In the genomic region with DNA sequence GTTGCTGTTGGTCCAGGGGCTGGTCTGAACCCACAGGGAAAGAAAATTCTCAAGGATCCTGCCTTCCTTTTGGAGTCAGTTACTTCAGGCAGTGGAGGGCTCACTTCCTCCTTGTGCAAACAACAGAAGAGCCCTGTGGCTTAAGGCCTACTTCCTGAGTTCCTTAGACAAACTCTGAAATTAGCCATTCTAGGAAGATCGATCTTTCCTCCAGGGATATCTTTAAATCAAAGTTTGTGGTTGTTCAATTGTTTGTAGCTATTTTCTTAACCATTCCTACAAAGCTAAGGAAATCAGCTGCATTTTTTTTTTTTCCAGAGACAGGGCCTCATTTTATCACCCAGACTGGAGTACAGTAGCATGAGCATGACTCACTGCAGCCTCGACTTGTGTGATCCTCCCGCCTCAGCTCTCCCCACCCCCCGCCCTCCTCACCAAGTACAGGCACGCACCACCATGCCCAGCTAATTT, we compare ENCODE assay signal across 8 cellular contexts.
DNase-seq lines count a peak whose midpoint lies in the region; ATAC-seq and TF ChIP-seq lines count a peak whose summit lies in the region.

No MANE protein-coding gene starts in this region.

- peak in 1 of 2 experiments; percentile 26; a peak in 1 of 4 replicates for TF ChIP-seq EP300 in SK-N-SH (IDR thresholded peaks at IDR 0.05; ENCODE audit: borderline replicate concordance in 1 of 2, low read depth in 1 of 2, low read length in 1 of 2)

- peaks cover 16% of the 10 kb centered on the region for H3F3A ChIP-seq in SK-N-SH (replicated peaks; ENCODE audit: insufficient read depth)

- 6% methylated on average over 5 of the region's 5 CpGs for WGBS in SK-N-SH (ENCODE audit: low lambda C conversion rate)

- H3K27me3 ChIP-seq in SK-N-SH (ENCODE audit: insufficient read depth): no peaks in the 10 kb centered on the region

- POLR2A ChIA-PET in activated CD4-positive, alpha-beta memory T cell treated with anti-CD3 and anti-CD28 coated beads for 36 hours (lab: Charles Lee): interaction anchor here (0.6 kb wide), 1 partner anchor 941 kb away, joined by 3 read pairs; no protein-coding TSS in a partner anchor
- POLR2A ChIA-PET in activated CD4-positive, alpha-beta memory T cell treated with anti-CD3 and anti-CD28 coated beads, Interleukin-2, amount 10 ng/mL, durations not matched to agents 7 days and 5 days (lab: Charles Lee): no interaction called here
- POLR2A ChIA-PET in SK-N-SH (lab: Yijun Ruan, JAX): interaction anchor here (0.6 kb wide), 1 partner anchor 36 kb away, joined by 5 read pairs; no protein-coding TSS in a partner anchor

- H3K4me3 Mint-ChIP-seq in activated CD4-positive, alpha-beta memory T cell treated with anti-CD3 and anti-CD28 coated beads for 36 hours: no peak overlapping the region
- H3K4me3 Mint-ChIP-seq in activated CD4-positive, alpha-beta memory T cell treated with anti-CD3 and anti-CD28 coated beads, Interleukin-2, amount 10 ng/mL, durations not matched to agents 7 days and 5 days: no peak overlapping the region

- peak; percentile 16 for DNase-seq in activated CD4-positive, alpha-beta memory T cell treated with anti-CD3 and anti-CD28 coated beads for 36 hours
- DNase-seq in activated CD4-positive, alpha-beta memory T cell treated with anti-CD3 and anti-CD28 coated beads, Interleukin-2, amount 10 ng/mL, durations not matched to agents 7 days and 5 days: no peak
- no peak for DNase-seq in SK-N-SH
- DNase-seq in epithelial cell of prostate (ENCODE audit: low read depth, low spot score): peak; percentile 79
- no peak for DNase-seq in omental fat pad (ENCODE audit: low spot score)
- no peak for DNase-seq in superior temporal gyrus (ENCODE audit: extremely low spot score)
- no peak for DNase-seq in NCI-H146 treated with DMSO at 0.1 percent for 48 hours (lab: John Stamatoyannopoulos, UW; ENCODE audit: unreplicated experiment)
- no peak for DNase-seq in NCI-H345 (lab: John Stamatoyannopoulos, UW)

- H3K9me3 ChIP-seq in SK-N-SH: no peaks in the 10 kb centered on the region

- no peaks in the 10 kb centered on the region for H3K27me3 Mint-ChIP-seq in activated CD4-positive, alpha-beta memory T cell treated with anti-CD3 and anti-CD28 coated beads for 36 hours
- H3K27me3 Mint-ChIP-seq in activated CD4-positive, alpha-beta memory T cell treated with anti-CD3 and anti-CD28 coated beads, Interleukin-2, amount 10 ng/mL, durations not matched to agents 7 days and 5 days: no peaks in the 10 kb centered on the region

- peaks cover 5% of the 10 kb centered on the region for H3K4me1 Mint-ChIP-seq in activated CD4-positive, alpha-beta memory T cell treated with anti-CD3 and anti-CD28 coated beads for 36 hours (ENCODE audit: low read depth)
- peaks cover 10% of the 10 kb centered on the region for H3K4me1 Mint-ChIP-seq in activated CD4-positive, alpha-beta memory T cell treated with anti-CD3 and anti-CD28 coated beads, Interleukin-2, amount 10 ng/mL, durations not matched to agents 7 days and 5 days

- H4K20me1 ChIP-seq in SK-N-SH (ENCODE audit: insufficient read depth): no peaks in the 10 kb centered on the region

- H3K27ac ChIP-seq in SK-N-SH (ENCODE audit: low read depth in 2 of 2, low read length in 1 of 2): peak overlapping the region; percentile 71 to 92
- peak overlapping the region; percentile 86 for H3K27ac ChIP-seq in epithelial cell of prostate

- intact Hi-C loops in activated CD4-positive, alpha-beta memory T cell treated with anti-CD3 and anti-CD28 coated beads for 36 hours (cut with micrococcal nuclease): no loop called here

- H3K9ac ChIP-seq in SK-N-SH: peak overlapping the region; percentile 61

- no peak overlapping the region for H3K4me3 ChIP-seq in SK-N-SH (ENCODE audit: low read depth in 2 of 2, low read length in 1 of 2)

- TF ChIP-seq CTCF in SK-N-SH (IDR thresholded peaks at IDR 0.05) (no peak), omental fat pad (IDR thresholded peaks at IDR 0.05) (no peak)

- H3K36me3 ChIP-seq in SK-N-SH (replicated peaks in 1 of 2; ENCODE audit: control insufficient read depth in 1 of 2, insufficient read depth in 2 of 2, low read length in 1 of 2): no peaks in the 10 kb centered on the region

- TF ChIP-seq RAD21 in SK-N-SH (IDR thresholded peaks at IDR 0.05; ENCODE audit: low read length): no peak

- no peaks in the 10 kb centered on the region for H3K9me3 Mint-ChIP-seq in activated CD4-positive, alpha-beta memory T cell treated with anti-CD3 and anti-CD28 coated beads for 36 hours
- H3K9me3 Mint-ChIP-seq in activated CD4-positive, alpha-beta memory T cell treated with anti-CD3 and anti-CD28 coated beads, Interleukin-2, amount 10 ng/mL, durations not matched to agents 7 days and 5 days: no peaks in the 10 kb centered on the region

- peaks cover 28% of the 10 kb centered on the region for H3K79me2 ChIP-seq in SK-N-SH (ENCODE audit: insufficient read depth)

- no peak overlapping the region for H3K27ac Mint-ChIP-seq in activated CD4-positive, alpha-beta memory T cell treated with anti-CD3 and anti-CD28 coated beads for 36 hours
- H3K27ac Mint-ChIP-seq in activated CD4-positive, alpha-beta memory T cell treated with anti-CD3 and anti-CD28 coated beads, Interleukin-2, amount 10 ng/mL, durations not matched to agents 7 days and 5 days: no peak overlapping the region

- H3K9me2 ChIP-seq in SK-N-SH: no peaks in the 10 kb centered on the region

- peak overlapping the region; percentile 44; the same call in 1 of the 2 replicates for H2AFZ ChIP-seq in SK-N-SH (ENCODE audit: low read depth)

- CTCF ChIA-PET in activated CD4-positive, alpha-beta memory T cell treated with anti-CD3 and anti-CD28 coated beads for 36 hours (lab: Charles Lee): interaction anchor here (0.9 to 10.7 kb wide), 5 partner anchors 8 to 224 kb away, joined by 3 to 112 read pairs (median 4); no protein-coding TSS in a partner anchor
- CTCF ChIA-PET in activated CD4-positive, alpha-beta memory T cell treated with anti-CD3 and anti-CD28 coated beads, Interleukin-2, amount 10 ng/mL, durations not matched to agents 7 days and 5 days (lab: Charles Lee): interaction anchor here (0.7 to 1.8 kb wide), 3 partner anchors 9 to 588 kb away, joined by 3 to 4 read pairs (median 3); no protein-coding TSS in a partner anchor
- CTCF ChIA-PET in SK-N-SH (lab: Yijun Ruan, JAX): no interaction called here

- H3K4me2 ChIP-seq in SK-N-SH: peak overlapping the region; percentile 33

- no peaks in the 10 kb centered on the region for H3K36me3 Mint-ChIP-seq in activated CD4-positive, alpha-beta memory T cell treated with anti-CD3 and anti-CD28 coated beads for 36 hours
- H3K36me3 Mint-ChIP-seq in activated CD4-positive, alpha-beta memory T cell treated with anti-CD3 and anti-CD28 coated beads, Interleukin-2, amount 10 ng/mL, durations not matched to agents 7 days and 5 days (ENCODE audit: low read depth): no peaks in the 10 kb centered on the region

- peak; percentile 84 for ATAC-seq in omental fat pad (ENCODE audit: low FRiP score)

- peaks cover 30 to 43% of the 10 kb centered on the region in 2 experiments for H3K4me1 ChIP-seq in SK-N-SH (ENCODE audit: control insufficient read depth in 1 of 2, insufficient read depth in 2 of 2, low read depth in 1 of 2, low read length in 1 of 2)

TF ChIP-seq in SK-N-SH, 30 proteins besides CTCF, POLR2A, EP300 and RAD21:
- TF ChIP-seq, protein P1, sequence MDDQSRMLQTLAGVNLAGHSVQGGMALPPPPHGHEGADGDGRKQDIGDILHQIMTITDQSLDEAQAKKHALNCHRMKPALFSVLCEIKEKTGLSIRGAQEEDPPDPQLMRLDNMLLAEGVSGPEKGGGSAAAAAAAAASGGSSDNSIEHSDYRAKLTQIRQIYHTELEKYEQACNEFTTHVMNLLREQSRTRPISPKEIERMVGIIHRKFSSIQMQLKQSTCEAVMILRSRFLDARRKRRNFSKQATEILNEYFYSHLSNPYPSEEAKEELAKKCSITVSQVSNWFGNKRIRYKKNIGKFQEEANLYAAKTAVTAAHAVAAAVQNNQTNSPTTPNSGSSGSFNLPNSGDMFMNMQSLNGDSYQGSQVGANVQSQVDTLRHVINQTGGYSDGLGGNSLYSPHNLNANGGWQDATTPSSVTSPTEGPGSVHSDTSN (IDR thresholded peaks at IDR 0.05): peak; percentile 24; the same call in 1 of the 2 replicates
- TF ChIP-seq TCF12 (IDR thresholded peaks at IDR 0.05): peak; percentile 57
- TF ChIP-seq GATA2 (CRISPR knock-in tag; IDR thresholded peaks at IDR 0.05): no peak
- TF ChIP-seq JUND (IDR thresholded peaks at IDR 0.05): peak; percentile 64
- peak; percentile 79 for TF ChIP-seq FOSL2 (IDR thresholded peaks at IDR 0.05; ENCODE audit: borderline replicate concordance, low read depth)
TF ChIP-seq in SK-N-SH: peak in this region for 4.

Comparison
In these comparisons a context has a peak if more than half of its experiments do, and no peak if none do; other contexts are left out.
1. DNase-seq: peak in activated CD4-positive, alpha-beta memory T cell treated with anti-CD3 and anti-CD28 coated beads for 36 hours (single experiment) and epithelial cell of prostate (single experiment); none in activated CD4-positive, alpha-beta memory T cell treated with anti-CD3 and anti-CD28 coated beads, Interleukin-2, amount 10 ng/mL, durations not matched to agents 7 days and 5 days (single experiment), SK-N-SH (single experiment), omental fat pad (single experiment), superior temporal gyrus (single experiment), NCI-H146 treated with DMSO at 0.1 percent for 48 hours (single experiment) and NCI-H345 (single experiment).